17 cellular contexts compared by ENCODE assay signal in genomic region chr1:51949014-51949702, GRCh38. TPM values are rescaled to one million over a fixed set of nuclear protein-coding genes. Genes with fewer than 3 reads are reported as not detected.
"Had no signal": no experiment of that assay in that cellular context is flagged by ENCODE, and none has a peak within 500 bp of the region (broad histone marks: within the 10 kb centered on the region; RNA-seq: fewer than 3 reads in every experiment).

No MANE protein-coding gene starts in this region.

- H3K36me3 ChIP-seq: heart right ventricle, lower lobe of right lung, neural progenitor cell had no signal

- H3K4me1 ChIP-seq: heart right ventricle, lower lobe of right lung had no signal

- H3K27ac ChIP-seq: coronary artery, heart right ventricle, lower lobe of right lung, neural progenitor cell had no signal

- H3K4me3 ChIP-seq: coronary artery, heart right ventricle, lower lobe of right lung, neural progenitor cell had no signal

- H3K27me3 ChIP-seq: neural progenitor cell had no signal

- H3K36me3 Mint-ChIP-seq: activated CD4-positive, alpha-beta memory T cell treated with anti-CD3 and anti-CD28 coated beads for 36 hours; activated naive CD8-positive, alpha-beta T cell treated with anti-CD3 and anti-CD28 coated beads for 36 hours had no signal

- H3K4me3 Mint-ChIP-seq: activated CD4-positive, alpha-beta memory T cell treated with anti-CD3 and anti-CD28 coated beads for 36 hours; activated naive CD8-positive, alpha-beta T cell treated with anti-CD3 and anti-CD28 coated beads for 36 hours; naive B cell; neural progenitor cell had no signal

- ATAC-seq: heart right ventricle; left lobe of liver; lower lobe of right lung; stimulated activated naive CD8-positive, alpha-beta T cell treated with anti-CD3 and anti-CD28 coated beads, Interleukin-15, Interleukin-2, amounts not matched to agents 100 U/mL and 50 U/mL, for 24 hours had no signal

- H3K9me3 Mint-ChIP-seq: activated naive CD8-positive, alpha-beta T cell treated with anti-CD3 and anti-CD28 coated beads for 36 hours had no signal

- DNase-seq: activated CD4-positive, alpha-beta memory T cell treated with anti-CD3 and anti-CD28 coated beads for 36 hours; activated CD4-positive, alpha-beta T cell treated with anti-CD3 and anti-CD28 coated beads for 48 hours; activated CD4-positive, CD25-positive, alpha-beta regulatory T cell; activated naive CD4-positive, alpha-beta T cell treated with Interleukin-2 at 50 U/mL for 16 hours; activated naive CD8-positive, alpha-beta T cell treated with anti-CD3 and anti-CD28 coated beads for 36 hours; activated T-cell treated with anti-CD3 and anti-CD28 coated beads, Interleukin-2, amount 50 U/mL, for 48 hours; heart right ventricle; lower lobe of right lung; naive B cell; stimulated activated CD4-positive, alpha-beta T cell treated with anti-CD3 and anti-CD28 coated beads, Interleukin-4, amount 100 ng/mL, for 4 hours; stimulated activated naive CD8-positive, alpha-beta T cell treated with anti-CD3 and anti-CD28 coated beads, Interleukin-15, Interleukin-2, amounts not matched to agents 100 U/mL and 50 U/mL, for 24 hours; T-helper 1 cell had no signal

- H3K9me3 ChIP-seq: lower lobe of right lung had no signal

- H3K27me3 Mint-ChIP-seq: activated CD4-positive, alpha-beta memory T cell treated with anti-CD3 and anti-CD28 coated beads for 36 hours; naive B cell; progenitor cell of endocrine pancreas had no signal

- H2AFZ ChIP-seq: neural progenitor cell had no signal

- H3K4me2 ChIP-seq: neural progenitor cell had no signal

- H3K9ac ChIP-seq: neural progenitor cell had no signal

- H3K27ac Mint-ChIP-seq: activated CD4-positive, alpha-beta memory T cell treated with anti-CD3 and anti-CD28 coated beads for 36 hours; activated naive CD8-positive, alpha-beta T cell treated with anti-CD3 and anti-CD28 coated beads for 36 hours; naive B cell; neural progenitor cell; progenitor cell of endocrine pancreas had no signal

RNA-seq across cellular contexts. Expression of gene RAB3B, which starts 41.3 kb away (rescaled TPM):
- total RNA-seq: mesenteric fat pad had no signal
